8 cellular contexts compared by ENCODE assay signal in the genomic region with DNA sequence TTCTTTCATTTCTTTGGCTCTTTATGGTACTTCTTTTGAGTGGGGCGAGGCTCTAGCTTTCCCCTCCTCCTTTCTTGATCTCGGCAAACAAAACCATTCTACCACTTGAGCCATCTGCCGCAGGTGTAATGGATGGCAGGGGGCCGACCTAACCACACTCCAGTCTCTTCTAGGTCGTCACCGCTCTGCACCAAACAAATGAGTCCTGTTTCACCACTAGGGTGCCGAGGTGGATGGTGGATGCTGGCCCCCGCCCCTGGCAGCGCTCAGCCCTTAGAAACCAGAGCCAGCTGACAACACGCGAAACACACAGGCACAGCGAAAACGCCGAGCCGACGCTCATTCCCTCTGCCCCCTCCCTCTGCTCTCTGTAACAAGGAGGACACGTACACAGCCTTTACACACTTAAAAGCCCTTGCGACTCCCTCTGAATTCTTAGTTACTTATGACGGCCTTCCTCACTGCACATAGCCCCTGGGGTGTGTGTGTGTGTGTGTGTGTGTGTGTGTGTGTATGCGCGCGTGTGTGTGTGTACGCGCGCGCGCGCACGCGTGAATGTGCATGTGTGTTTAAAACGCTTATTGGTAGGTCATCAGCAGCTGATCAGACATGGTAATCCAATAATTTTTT.
A peak's percentile ranks its signal among the peaks of the same experiment; 100 is the strongest.
DNase-seq lines count a peak whose midpoint lies in the region; ATAC-seq and TF ChIP-seq lines count a peak whose summit lies in the region.

No MANE protein-coding gene starts in this region.

- POLR2A ChIA-PET in activated CD4-positive, alpha-beta memory T cell treated with anti-CD3 and anti-CD28 coated beads, Interleukin-2, amount 10 ng/mL, durations not matched to agents 7 days and 5 days (lab: Charles Lee), result no interaction called here

- H3K4me3 Mint-ChIP-seq in effector memory CD8-positive, alpha-beta T cell, result peak overlapping the region in 1 of 2 donors; percentile 37
- H3K4me3 Mint-ChIP-seq in type B pancreatic cell, result peak overlapping the region; percentile 56
- H3K4me3 Mint-ChIP-seq in activated CD4-positive, alpha-beta memory T cell treated with anti-CD3 and anti-CD28 coated beads, Interleukin-2, amount 10 ng/mL, durations not matched to agents 7 days and 5 days, result no peak overlapping the region

- H3K4me1 Mint-ChIP-seq in effector memory CD8-positive, alpha-beta T cell (ENCODE audit: low read depth in 2 of 2), result peaks cover 0 to 10% of the 10 kb centered on the region in 2 donors
- H3K4me1 Mint-ChIP-seq in type B pancreatic cell (ENCODE audit: unreplicated experiment), result no peaks in the 10 kb centered on the region
- H3K4me1 Mint-ChIP-seq in activated CD4-positive, alpha-beta memory T cell treated with anti-CD3 and anti-CD28 coated beads, Interleukin-2, amount 10 ng/mL, durations not matched to agents 7 days and 5 days, result peaks cover 12% of the 10 kb centered on the region

- CTCF ChIA-PET in activated CD4-positive, alpha-beta memory T cell treated with anti-CD3 and anti-CD28 coated beads, Interleukin-2, amount 10 ng/mL, durations not matched to agents 7 days and 5 days (lab: Charles Lee), result interaction anchor here (2.1 to 4.4 kb wide), 2 partner anchors 8 to 903 kb away, joined by 6 to 27 read pairs; no protein-coding TSS in a partner anchor

- TF ChIP-seq CTCF in type B pancreatic cell (conservative IDR thresholded peaks at IDR 0.05), result peak; percentile 54

- peaks cover 38% of the 10 kb centered on the region for H3K36me3 Mint-ChIP-seq in effector memory CD8-positive, alpha-beta T cell (ENCODE audit: insufficient read depth)
- H3K36me3 Mint-ChIP-seq in type B pancreatic cell, result no peaks in the 10 kb centered on the region
- H3K36me3 Mint-ChIP-seq in activated CD4-positive, alpha-beta memory T cell treated with anti-CD3 and anti-CD28 coated beads, Interleukin-2, amount 10 ng/mL, durations not matched to agents 7 days and 5 days (ENCODE audit: low read depth), result peaks cover 4% of the 10 kb centered on the region

- H3K27me3 Mint-ChIP-seq in effector memory CD8-positive, alpha-beta T cell, result peaks cover 88 to 95% of the 10 kb centered on the region in 2 donors
- peaks cover 99% of the 10 kb centered on the region for H3K27me3 Mint-ChIP-seq in type B pancreatic cell
- peaks cover 86% of the 10 kb centered on the region for H3K27me3 Mint-ChIP-seq in activated CD4-positive, alpha-beta memory T cell treated with anti-CD3 and anti-CD28 coated beads, Interleukin-2, amount 10 ng/mL, durations not matched to agents 7 days and 5 days

- H3K27ac Mint-ChIP-seq in effector memory CD8-positive, alpha-beta T cell, result peak overlapping the region; percentile 6 to 44
- no peak overlapping the region for H3K27ac Mint-ChIP-seq in type B pancreatic cell
- no peak overlapping the region for H3K27ac Mint-ChIP-seq in activated CD4-positive, alpha-beta memory T cell treated with anti-CD3 and anti-CD28 coated beads, Interleukin-2, amount 10 ng/mL, durations not matched to agents 7 days and 5 days

- DNase-seq in NCI-H2171 treated with DMSO at 0.1 percent for 48 hours (lab: John Stamatoyannopoulos, UW) (peak; percentile 94), type B pancreatic cell (ENCODE audit: extremely low spot score, unreplicated experiment) (no peak), T1000 (lab: John Stamatoyannopoulos, UW) (no peak)
- DNase-seq in effector memory CD8-positive, alpha-beta T cell, result no peak
- DNase-seq in activated CD4-positive, alpha-beta memory T cell treated with anti-CD3 and anti-CD28 coated beads, Interleukin-2, amount 10 ng/mL, durations not matched to agents 7 days and 5 days, result no peak

- ATAC-seq in GM18498 (IDR thresholded peaks at IDR 0.05; ENCODE audit: unreplicated experiment) (peak; percentile 61), HG02588 (IDR thresholded peaks at IDR 0.05; ENCODE audit: unreplicated experiment) (peak; percentile 37), HG02852 (IDR thresholded peaks at IDR 0.05; ENCODE audit: unreplicated experiment) (no peak)
- ATAC-seq in effector memory CD8-positive, alpha-beta T cell (replicated peaks), result peak; percentile 43

- no peaks in the 10 kb centered on the region for H3K9me3 Mint-ChIP-seq in effector memory CD8-positive, alpha-beta T cell
- H3K9me3 Mint-ChIP-seq in type B pancreatic cell, result no peaks in the 10 kb centered on the region
- no peaks in the 10 kb centered on the region for H3K9me3 Mint-ChIP-seq in activated CD4-positive, alpha-beta memory T cell treated with anti-CD3 and anti-CD28 coated beads, Interleukin-2, amount 10 ng/mL, durations not matched to agents 7 days and 5 days

Comparison
In these comparisons a context has a peak if more than half of its experiments do, and no peak if none do; other contexts are left out.
1. H3K27ac Mint-ChIP-seq: peak in effector memory CD8-positive, alpha-beta T cell (2 of 2); none in type B pancreatic cell (single experiment) and activated CD4-positive, alpha-beta memory T cell treated with anti-CD3 and anti-CD28 coated beads, Interleukin-2, amount 10 ng/mL, durations not matched to agents 7 days and 5 days (single experiment).